In genomic region chr18:11752116-11752911, GRCh38 we compare ENCODE assay signal across 9 cellular contexts.
DNase-seq lines count a peak whose midpoint lies in the region; ATAC-seq and TF ChIP-seq lines count a peak whose summit lies in the region.
"Had no signal": no experiment of that assay in that cellular context is flagged by ENCODE, and none has a peak within 500 bp of the region (broad histone marks: within the 10 kb centered on the region; RNA-seq: fewer than 3 reads in every experiment).

No MANE protein-coding gene starts in this region.

- no peaks in the 10 kb centered on the region for H4K20me1 ChIP-seq in SK-N-SH (ENCODE audit: insufficient read depth)
- H4K20me1 ChIP-seq: BLaER1 treated with 17β-estradiol and CSF1 and Interleukin-3, amounts not matched to agents 10 nM and 100 nM had no signal

- H3K4me3 ChIP-seq in SK-N-SH (ENCODE audit: low read depth in 2 of 2, low read length in 1 of 2): no peak overlapping the region
- peak overlapping the region; percentile 62 for H3K4me3 ChIP-seq in iPS-18a (ENCODE audit: low read length)
- H3K4me3 ChIP-seq: BLaER1 treated with 17β-estradiol and CSF1 and Interleukin-3, amounts not matched to agents 10 nM and 100 nM had no signal

- CTCF ChIA-PET in SK-N-SH (lab: Yijun Ruan, JAX): interaction anchor here (1.4 kb wide), 1 partner anchor 242 kb away, joined by 3 read pairs; no protein-coding TSS in a partner anchor

- ATAC-seq in SK-N-SH treated with all-trans-retinoic acid at 6 μM for 48 hours (no peak), GM19455 (IDR thresholded peaks at IDR 0.05; ENCODE audit: unreplicated experiment) (no peak)
- ATAC-seq in activated T-helper 17 cell treated with anti-CD3 and anti-CD28 coated beads, Interleukin-2, amount 50 U/mL, for 72 hours (replicated peaks): peak; percentile 83
- ATAC-seq in stimulated activated effector memory CD8-positive, alpha-beta T cell treated with anti-CD3 and anti-CD28 coated beads, Interleukin-12 subunit alpha, Interleukin-12 subunit beta, amount 100 ng/mL, for 72 hours: peak; percentile 69

- H3K36me3 Mint-ChIP-seq in activated T-helper 17 cell treated with anti-CD3 and anti-CD28 coated beads, Interleukin-2, amount 50 U/mL, for 72 hours (ENCODE audit: low read depth): no peaks in the 10 kb centered on the region
- no peaks in the 10 kb centered on the region for H3K36me3 Mint-ChIP-seq in stimulated activated effector memory CD8-positive, alpha-beta T cell treated with anti-CD3 and anti-CD28 coated beads, Interleukin-12 subunit alpha, Interleukin-12 subunit beta, amount 100 ng/mL, for 72 hours

- no peak overlapping the region for H2AFZ ChIP-seq in SK-N-SH (ENCODE audit: low read depth)

- H3K27ac ChIP-seq in SK-N-SH (ENCODE audit: low read depth in 2 of 2, low read length in 1 of 2) (no peak overlapping the region), iPS-18a (ENCODE audit: low read length) (no peak overlapping the region)
- H3K27ac ChIP-seq: BLaER1 treated with 17β-estradiol and CSF1 and Interleukin-3, amounts not matched to agents 10 nM and 100 nM had no signal

- peak; percentile 32 for DNase-seq in SK-N-SH
- no peak for DNase-seq in stimulated activated effector memory CD8-positive, alpha-beta T cell treated with anti-CD3 and anti-CD28 coated beads, Interleukin-12 subunit alpha, Interleukin-12 subunit beta, amount 100 ng/mL, for 72 hours (ENCODE audit: low spot score in 2 of 2)
- DNase-seq in head of caudate nucleus: no peak
- no peak for DNase-seq in cerebellar cortex (ENCODE audit: low spot score)

- H3K27ac Mint-ChIP-seq in activated T-helper 17 cell treated with anti-CD3 and anti-CD28 coated beads, Interleukin-2, amount 50 U/mL, for 72 hours: no peak overlapping the region
- no peak overlapping the region for H3K27ac Mint-ChIP-seq in stimulated activated effector memory CD8-positive, alpha-beta T cell treated with anti-CD3 and anti-CD28 coated beads, Interleukin-12 subunit alpha, Interleukin-12 subunit beta, amount 100 ng/mL, for 72 hours

- no peaks in the 10 kb centered on the region for H3K9me3 ChIP-seq in SK-N-SH
- no peaks in the 10 kb centered on the region for H3K9me3 ChIP-seq in iPS-18a (ENCODE audit: control insufficient read depth, low read depth, low read length)

- no peak for TF ChIP-seq EP300 in SK-N-SH (IDR thresholded peaks at IDR 0.05; ENCODE audit: borderline replicate concordance in 1 of 2, low read depth in 1 of 2, low read length in 1 of 2)

- H3K27me3 Mint-ChIP-seq in activated T-helper 17 cell treated with anti-CD3 and anti-CD28 coated beads, Interleukin-2, amount 50 U/mL, for 72 hours: peaks cover 40% of the 10 kb centered on the region

- POLR2A ChIA-PET in SK-N-SH (lab: Yijun Ruan, JAX): no interaction called here

- H3K9ac ChIP-seq in SK-N-SH (no peak overlapping the region), iPS-18a (ENCODE audit: low read length) (peak overlapping the region; percentile 18)
- H3K9ac ChIP-seq: BLaER1 treated with 17β-estradiol and CSF1 and Interleukin-3, amounts not matched to agents 10 nM and 100 nM had no signal

- no peak overlapping the region for H3K4me2 ChIP-seq in SK-N-SH
- H3K4me2 ChIP-seq: BLaER1 treated with 17β-estradiol and CSF1 and Interleukin-3, amounts not matched to agents 10 nM and 100 nM had no signal

- no peaks in the 10 kb centered on the region for H3K79me2 ChIP-seq in SK-N-SH (ENCODE audit: insufficient read depth)

- H3K4me1 Mint-ChIP-seq in activated T-helper 17 cell treated with anti-CD3 and anti-CD28 coated beads, Interleukin-2, amount 50 U/mL, for 72 hours: peaks cover 4% of the 10 kb centered on the region
- peaks cover 22% of the 10 kb centered on the region for H3K4me1 Mint-ChIP-seq in stimulated activated effector memory CD8-positive, alpha-beta T cell treated with anti-CD3 and anti-CD28 coated beads, Interleukin-12 subunit alpha, Interleukin-12 subunit beta, amount 100 ng/mL, for 72 hours

- H3K36me3 ChIP-seq in SK-N-SH (replicated peaks in 1 of 2; ENCODE audit: control insufficient read depth in 1 of 2, insufficient read depth in 2 of 2, low read length in 1 of 2) (no peaks in the 10 kb centered on the region), iPS-18a (ENCODE audit: control insufficient read depth, low read depth, low read length) (no peaks in the 10 kb centered on the region)
- H3K36me3 ChIP-seq: BLaER1 treated with 17β-estradiol and CSF1 and Interleukin-3, amounts not matched to agents 10 nM and 100 nM had no signal

- no peak for TF ChIP-seq CTCF in SK-N-SH (IDR thresholded peaks at IDR 0.05)

- H3K4me3 Mint-ChIP-seq in activated T-helper 17 cell treated with anti-CD3 and anti-CD28 coated beads, Interleukin-2, amount 50 U/mL, for 72 hours: peak overlapping the region; percentile 64
- peak overlapping the region; percentile 58 for H3K4me3 Mint-ChIP-seq in stimulated activated effector memory CD8-positive, alpha-beta T cell treated with anti-CD3 and anti-CD28 coated beads, Interleukin-12 subunit alpha, Interleukin-12 subunit beta, amount 100 ng/mL, for 72 hours

- intact Hi-C loops in head of caudate nucleus (cut with DNase I): loop anchor here (10.0 kb wide), 1 partner anchor 102 kb away; the partner anchor contains the start of gene CHMP1B

- H3K9me2 ChIP-seq in SK-N-SH: no peaks in the 10 kb centered on the region

- TF ChIP-seq RAD21 in SK-N-SH (IDR thresholded peaks at IDR 0.05; ENCODE audit: low read length): no peak

- H3K9me3 Mint-ChIP-seq in activated T-helper 17 cell treated with anti-CD3 and anti-CD28 coated beads, Interleukin-2, amount 50 U/mL, for 72 hours: no peaks in the 10 kb centered on the region
- H3K9me3 Mint-ChIP-seq in stimulated activated effector memory CD8-positive, alpha-beta T cell treated with anti-CD3 and anti-CD28 coated beads, Interleukin-12 subunit alpha, Interleukin-12 subunit beta, amount 100 ng/mL, for 72 hours: no peaks in the 10 kb centered on the region

- under 1% methylated on average over 27 of the region's 64 CpGs for WGBS in SK-N-SH (ENCODE audit: low lambda C conversion rate)

- H3F3A ChIP-seq in SK-N-SH (replicated peaks; ENCODE audit: insufficient read depth): no peaks in the 10 kb centered on the region

- H3K27me3 ChIP-seq in SK-N-SH (ENCODE audit: insufficient read depth) (peaks cover 57% of the 10 kb centered on the region), iPS-18a (ENCODE audit: control insufficient read depth, insufficient read depth, low read length) (peaks cover 41% of the 10 kb centered on the region)
- H3K27me3 ChIP-seq: BLaER1 treated with 17β-estradiol and CSF1 and Interleukin-3, amounts not matched to agents 10 nM and 100 nM had no signal

- H3K4me1 ChIP-seq in SK-N-SH (ENCODE audit: control insufficient read depth in 1 of 2, insufficient read depth in 2 of 2, low read depth in 1 of 2, low read length in 1 of 2) (no peaks in the 10 kb centered on the region), iPS-18a (ENCODE audit: control insufficient read depth, low read depth, low read length) (peaks cover 3% of the 10 kb centered on the region)

TF ChIP-seq in SK-N-SH, 30 proteins besides CTCF, POLR2A, EP300 and RAD21 (continues in another document):
- TF ChIP-seq TCF12 (IDR thresholded peaks at IDR 0.05) (no peak), NFIC (IDR thresholded peaks at IDR 0.05; ENCODE audit: borderline replicate concordance) (no peak), ELF1 (IDR thresholded peaks at IDR 0.05) (no peak), RCOR1 (IDR thresholded peaks at IDR 0.05; ENCODE audit: low read length) (no peak), MXI1 (IDR thresholded peaks at IDR 0.05; ENCODE audit: low read depth, low read length) (no peak), NRF1 (IDR thresholded peaks at IDR 0.05; ENCODE audit: low read depth, low read length) (no peak), FOXM1 (IDR thresholded peaks at IDR 0.05; ENCODE audit: low read depth) (no peak), GATA2 (CRISPR knock-in tag; IDR thresholded peaks at IDR 0.05) (no peak), MEF2A (IDR thresholded peaks at IDR 0.05; ENCODE audit: borderline replicate concordance, low read depth) (no peak), FOSL2 (IDR thresholded peaks at IDR 0.05; ENCODE audit: borderline replicate concordance, low read depth) (no peak), SIN3A (IDR thresholded peaks at IDR 0.05; ENCODE audit: borderline replicate concordance, low read depth, low read length) (no peak)
- TF ChIP-seq, protein P1, sequence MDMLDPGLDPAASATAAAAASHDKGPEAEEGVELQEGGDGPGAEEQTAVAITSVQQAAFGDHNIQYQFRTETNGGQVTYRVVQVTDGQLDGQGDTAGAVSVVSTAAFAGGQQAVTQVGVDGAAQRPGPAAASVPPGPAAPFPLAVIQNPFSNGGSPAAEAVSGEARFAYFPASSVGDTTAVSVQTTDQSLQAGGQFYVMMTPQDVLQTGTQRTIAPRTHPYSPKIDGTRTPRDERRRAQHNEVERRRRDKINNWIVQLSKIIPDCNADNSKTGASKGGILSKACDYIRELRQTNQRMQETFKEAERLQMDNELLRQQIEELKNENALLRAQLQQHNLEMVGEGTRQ (IDR thresholded peaks at IDR 0.05; ENCODE audit: borderline replicate concordance, low read depth, low read length): no peak

TF ChIP-seq in SK-N-SH treated with all-trans-retinoic acid at 6 μM for 48 hours, 23 proteins besides CTCF, POLR2A, EP300 and RAD21 (continues in another document):
- TF ChIP-seq ARNTL (CRISPR knock-in tag; IDR thresholded peaks at IDR 0.05; ENCODE audit: borderline replicate concordance, low read depth) (no peak), CREB5 (CRISPR knock-in tag; IDR thresholded peaks at IDR 0.05; ENCODE audit: low read depth) (no peak)

Comparison
In these comparisons a context has a peak if more than half of its experiments do, and no peak if none do; other contexts are left out.
1. ATAC-seq: peak in activated T-helper 17 cell treated with anti-CD3 and anti-CD28 coated beads, Interleukin-2, amount 50 U/mL, for 72 hours (single experiment) and stimulated activated effector memory CD8-positive, alpha-beta T cell treated with anti-CD3 and anti-CD28 coated beads, Interleukin-12 subunit alpha, Interleukin-12 subunit beta, amount 100 ng/mL, for 72 hours (single experiment); none in SK-N-SH treated with all-trans-retinoic acid at 6 μM for 48 hours (single experiment) and GM19455 (single experiment).